Comparison of ENCODE assay signal across 10 cellular contexts in genomic region chr14:90406384-90406798, GRCh38. TPM values are rescaled to one million over a fixed set of nuclear protein-coding genes. Genes with fewer than 3 reads are reported as not detected.
DNase-seq lines count a peak whose midpoint lies in the region; ATAC-seq and TF ChIP-seq lines count a peak whose summit lies in the region.
"Had no signal": no experiment of that assay in that cellular context is flagged by ENCODE, and none has a peak within 500 bp of the region (broad histone marks: within the 10 kb centered on the region; RNA-seq: fewer than 3 reads in every experiment).

No MANE protein-coding gene starts in this region.

- intact Hi-C loops in ascending aorta (cut with DNase I) (loop anchor here (10.0 kb wide), 1 partner anchor 1582 kb away; the partner anchor contains the start of gene TTC8), natural killer cell (cut with micrococcal nuclease) (no loop called here)

- H3K4me1 ChIP-seq in BLaER1 (peaks cover 82% of the 10 kb centered on the region), DND-41 (ENCODE audit: insufficient read depth, low read length) (no peaks in the 10 kb centered on the region), ascending aorta (peaks cover 3 to 26% of the 10 kb centered on the region in 2 donors), Peyer's patch (peaks cover 0 to 26% (median 0%) of the 10 kb centered on the region in 4 donors)

- H3K27me3 Mint-ChIP-seq in natural killer cell (ENCODE audit: low read depth in 2 of 2), result no peaks in the 10 kb centered on the region

- H3K9me3 Mint-ChIP-seq in natural killer cell, result no peaks in the 10 kb centered on the region

- no peaks in the 10 kb centered on the region; the same call in 1 of the 2 replicates for H3K79me2 ChIP-seq in DND-41 (ENCODE audit: insufficient read depth, low read length)

- no peak overlapping the region for H3K4me3 Mint-ChIP-seq in natural killer cell

- H3K4me3 ChIP-seq in BLaER1 (no peak overlapping the region), DND-41 (ENCODE audit: low read depth in 1 of 2, low read length in 2 of 2) (no peak overlapping the region), ascending aorta (no peak overlapping the region), Peyer's patch (no peak overlapping the region)
- H3K4me3 ChIP-seq: SJSA1, skin epidermis had no signal

- H2AFZ ChIP-seq in DND-41 (ENCODE audit: low read depth, low read length), result no peak overlapping the region

- H4K20me1 ChIP-seq in BLaER1 (peaks cover 74% of the 10 kb centered on the region), DND-41 (ENCODE audit: insufficient read depth, low read length) (peaks cover 31% of the 10 kb centered on the region)

- TF ChIP-seq CTCF in DND-41 (IDR thresholded peaks at IDR 0.05; ENCODE audit: borderline replicate concordance, extremely low read depth, low read length, poor library complexity, severe bottlenecking) (no peak), ascending aorta (IDR thresholded peaks at IDR 0.05) (no peak), natural killer cell (IDR thresholded peaks at IDR 0.05) (no peak), Peyer's patch (IDR thresholded peaks at IDR 0.05) (no peak)

- peak overlapping the region; percentile 84 to 95 for H3K27ac Mint-ChIP-seq in natural killer cell

- peak overlapping the region; percentile 3; the same call in 1 of the 2 replicates for H3K4me2 ChIP-seq in BLaER1
- H3K4me2 ChIP-seq in DND-41 (ENCODE audit: insufficient read depth, low read length), result no peak overlapping the region

- TF ChIP-seq POLR2A in Peyer's patch (IDR thresholded peaks at IDR 0.05), result no peak
- TF ChIP-seq POLR2A in erythroblast (IDR thresholded peaks at IDR 0.05; ENCODE audit: low read length), result no peak

- H3K36me3 Mint-ChIP-seq in natural killer cell, result peaks cover 39% of the 10 kb centered on the region

- no peak overlapping the region for H3K9ac ChIP-seq in BLaER1
- H3K9ac ChIP-seq in DND-41 (ENCODE audit: low read depth, low read length), result no peak overlapping the region

- H3K27ac ChIP-seq in BLaER1 (peak overlapping the region; percentile 5; the same call in 1 of the 2 replicates), DND-41 (ENCODE audit: low read length) (no peak overlapping the region), ascending aorta (peak overlapping the region; percentile 64 to 95), Peyer's patch (peak overlapping the region in 1 of 4 donors; percentile 15)
- H3K27ac ChIP-seq: SJSA1, skin epidermis had no signal

- ATAC-seq in DND-41 (ENCODE audit: insufficient read depth, low read depth) (peak; percentile 37; the same call in 2 of the 3 replicates), natural killer cell (no peak), HG03108 (IDR thresholded peaks at IDR 0.05; ENCODE audit: unreplicated experiment) (no peak)

- peaks cover 56 to 73% of the 10 kb centered on the region in 2 donors for H3K4me1 Mint-ChIP-seq in natural killer cell

- no peak for DNase-seq in DND-41
- no peak for DNase-seq in ascending aorta (ENCODE audit: low spot score in 2 of 2)
- no peak for DNase-seq in natural killer cell
- DNase-seq in Peyer's patch, result no peak
- DNase-seq in erythroblast (lab: John Stamatoyannopoulos, UW), result no peak
- DNase-seq: amniotic stem cell had no signal

- H3K9me3 ChIP-seq in BLaER1, result no peaks in the 10 kb centered on the region
- H3K9me3 ChIP-seq in DND-41 (ENCODE audit: insufficient read depth, low read length, severe bottlenecking), result no peaks in the 10 kb centered on the region
- no peaks in the 10 kb centered on the region for H3K9me3 ChIP-seq in ascending aorta
- H3K9me3 ChIP-seq in Peyer's patch, result no peaks in the 10 kb centered on the region
- H3K9me3 ChIP-seq: SJSA1 had no signal

- H3K27me3 ChIP-seq in BLaER1 (no peaks in the 10 kb centered on the region), DND-41 (ENCODE audit: insufficient read depth, low read length, poor library complexity) (no peaks in the 10 kb centered on the region), ascending aorta (no peaks in the 10 kb centered on the region), Peyer's patch (no peaks in the 10 kb centered on the region)
- H3K27me3 ChIP-seq: SJSA1 had no signal

- H3K36me3 ChIP-seq in BLaER1, result peaks cover 71% of the 10 kb centered on the region
- peaks cover 55% of the 10 kb centered on the region for H3K36me3 ChIP-seq in DND-41 (ENCODE audit: insufficient read depth, low read length)
- peaks cover 47 to 52% of the 10 kb centered on the region in 2 donors for H3K36me3 ChIP-seq in ascending aorta
- peaks cover 0 to 56% (median 0%) of the 10 kb centered on the region in 3 donors for H3K36me3 ChIP-seq in Peyer's patch

RNA-seq across cellular contexts. Expression of gene CALM1, which starts 9.6 kb away (rescaled TPM):
- total RNA-seq in ascending aorta (178 TPM), natural killer cell (1,000 to 10,000 TPM in 1 of 3 donors, 100 to 1,000 TPM in 2; 868 to 1,074 (median 907) TPM), Peyer's patch (1,000 to 10,000 TPM in 2 of 4 donors, 100 to 1,000 TPM in 2; 407 to 1,329 (median 886) TPM)
